ENCODE assay signal across 11 cellular contexts in genomic region chr13:36885901-36886300, GRCh38.
"Had no signal": no experiment of that assay in that cellular context is flagged by ENCODE, and none has a peak within 500 bp of the region (broad histone marks: within the 10 kb centered on the region; RNA-seq: fewer than 3 reads in every experiment).

No MANE protein-coding gene starts in this region.

- ATAC-seq: body of pancreas; effector memory CD8-positive, alpha-beta T cell; left ventricle myocardium superior; sciatic nerve; stimulated activated memory B cell treated with anti-CD40 and anti-IgM and Interleukin-4, amounts not matched to agents 10 μg/mL and 1 μg/mL and 100 μg/mL, for 72 hours had no signal

- DNase-seq: activated CD4-positive, alpha-beta T cell treated with anti-CD3 and anti-CD28 coated beads, Interleukin-2, amount 50 U/mL, for 4 hours; activated CD4-positive, CD25-positive, alpha-beta regulatory T cell treated with anti-CD3 and anti-CD28 coated beads, Interleukin-2, amount 50 U/mL, for 72 hours; activated naive CD4-positive, alpha-beta T cell treated with anti-CD3 and anti-CD28 coated beads, Interleukin-2, amount 50 U/mL, for 16 hours; activated T-cell treated with anti-CD3 and anti-CD28 coated beads, Interleukin-2, amount 50 U/mL, for 1 hour; body of pancreas; effector memory CD8-positive, alpha-beta T cell; left ventricle myocardium superior; spleen; stimulated activated CD4-positive, alpha-beta T cell treated with anti-CD3 and anti-CD28 coated beads, Interleukin-1b, Interleukin-23, amount 100 ng/mL, for 48 hours had no signal
